Comparison of ENCODE assay signal across 22 cellular contexts in the genomic region with DNA sequence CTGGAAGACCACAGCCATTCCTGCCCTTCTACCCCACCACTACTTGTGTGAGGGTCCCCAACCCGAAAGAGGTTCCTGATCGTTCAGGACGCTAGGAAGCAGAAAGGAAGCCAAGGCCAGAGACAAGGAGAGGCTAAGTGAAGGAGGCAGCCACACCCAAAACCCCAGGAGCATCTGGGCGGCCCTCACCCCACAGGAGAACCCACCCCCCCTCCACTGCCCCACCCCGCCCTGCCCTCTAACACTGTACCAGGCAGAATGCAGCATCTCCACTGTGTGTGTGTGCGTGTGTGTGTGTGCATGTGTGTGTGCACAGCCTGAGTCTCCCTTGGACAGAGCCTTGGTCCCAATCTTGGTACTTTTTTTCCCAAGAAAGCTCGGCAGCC.
DNase-seq lines count a peak whose midpoint lies in the region; ATAC-seq and TF ChIP-seq lines count a peak whose summit lies in the region.
"Had no signal": no experiment of that assay in that cellular context is flagged by ENCODE, and none has a peak within 500 bp of the region (broad histone marks: within the 10 kb centered on the region; RNA-seq: fewer than 3 reads in every experiment).

No MANE protein-coding gene starts in this region.

- no peak for TF ChIP-seq EP300 in suprapubic skin (IDR thresholded peaks at IDR 0.05)

- TF ChIP-seq CTCF in coronary artery (IDR thresholded peaks at IDR 0.05) (no peak), suprapubic skin (IDR thresholded peaks at IDR 0.05) (no peak)

- WGBS in suprapubic skin, result 46% methylated on average over 4 of the region's 7 CpGs

- H3K9me3 ChIP-seq in suprapubic skin, result no peaks in the 10 kb centered on the region

- no peaks in the 10 kb centered on the region for H3K27me3 ChIP-seq in suprapubic skin
- H3K27me3 ChIP-seq: spleen had no signal

- ATAC-seq in left colon (peak; percentile 73), GM19452 (IDR thresholded peaks at IDR 0.05; ENCODE audit: unreplicated experiment) (no peak)
- ATAC-seq: activated CD8-positive, alpha-beta T cell treated with anti-CD3 and anti-CD28 coated beads for 36 hours; Panc1; WTC11 had no signal

- intact Hi-C loops in left colon (cut with DNase I, micrococcal nuclease), result no loop called here

- DNase-seq in activated CD4-positive, CD25-positive, alpha-beta regulatory T cell treated with anti-CD3 and anti-CD28 coated beads, Interleukin-2, amount 50 U/mL, for 72 hours, result peak; percentile 11
- no peak for DNase-seq in activated CD4-positive, CD25-positive, alpha-beta regulatory T cell (lab: John Stamatoyannopoulos, UW)
- peak; percentile 35 for DNase-seq in coronary artery (ENCODE audit: low spot score)
- DNase-seq in left colon, result peak; percentile 68 to 70
- peak; percentile 48 to 56 for DNase-seq in suprapubic skin (ENCODE audit: low spot score in 2 of 2)
- DNase-seq in DMS79 treated with DMSO at 0.1 percent for 48 hours (lab: John Stamatoyannopoulos, UW), result no peak
- no peak for DNase-seq in activated gamma-delta T cell treated with Interleukin-2 at 50 U/mL for 16 hours
- DNase-seq: activated CD8-positive, alpha-beta T cell treated with anti-CD3 and anti-CD28 coated beads for 36 hours; activated naive CD4-positive, alpha-beta T cell; activated T-cell treated with anti-CD3 and anti-CD28 coated beads, Interleukin-2, amount 50 U/mL, for 1 hour; central memory CD4-positive, alpha-beta T cell; effector memory CD4-positive, alpha-beta T cell; H7; MM.1S; NCI-H1417 treated with DMSO at 0.1 percent for 48 hours; NCI-H524; stimulated activated CD4-positive, alpha-beta T cell treated with anti-CD3 and anti-CD28 coated beads, Interleukin-4, amount 100 ng/mL, for 24 hours; stimulated activated naive CD8-positive, alpha-beta T cell treated with anti-CD3 and anti-CD28 coated beads, Interleukin-15, amount 100 ng/mL, for 72 hours had no signal

- no peak overlapping the region for H3K27ac ChIP-seq in coronary artery
- peak overlapping the region; percentile 87 for H3K27ac ChIP-seq in suprapubic skin
- H3K27ac ChIP-seq: spleen had no signal

- H3K4me3 ChIP-seq in coronary artery (no peak overlapping the region), suprapubic skin (no peak overlapping the region)
- H3K4me3 ChIP-seq: spleen had no signal

- no peaks in the 10 kb centered on the region for H3K36me3 ChIP-seq in suprapubic skin
- H3K36me3 ChIP-seq: spleen had no signal

- no peak for TF ChIP-seq POLR2A in suprapubic skin (IDR thresholded peaks at IDR 0.05)

- peaks cover 24% of the 10 kb centered on the region for H3K4me1 ChIP-seq in suprapubic skin

Comparison
In these comparisons a context has a peak if more than half of its experiments do, and no peak if none do; other contexts are left out.
1. DNase-seq: peak in activated CD4-positive, CD25-positive, alpha-beta regulatory T cell treated with anti-CD3 and anti-CD28 coated beads, Interleukin-2, amount 50 U/mL, for 72 hours (single experiment), coronary artery (single experiment), left colon (2 of 2) and suprapubic skin (2 of 2); none in activated CD4-positive, CD25-positive, alpha-beta regulatory T cell (0 of 4), DMS79 treated with DMSO at 0.1 percent for 48 hours (single experiment) and activated gamma-delta T cell treated with Interleukin-2 at 50 U/mL for 16 hours (single experiment).